1 cellular context compared by ENCODE assay signal in the genomic region with DNA sequence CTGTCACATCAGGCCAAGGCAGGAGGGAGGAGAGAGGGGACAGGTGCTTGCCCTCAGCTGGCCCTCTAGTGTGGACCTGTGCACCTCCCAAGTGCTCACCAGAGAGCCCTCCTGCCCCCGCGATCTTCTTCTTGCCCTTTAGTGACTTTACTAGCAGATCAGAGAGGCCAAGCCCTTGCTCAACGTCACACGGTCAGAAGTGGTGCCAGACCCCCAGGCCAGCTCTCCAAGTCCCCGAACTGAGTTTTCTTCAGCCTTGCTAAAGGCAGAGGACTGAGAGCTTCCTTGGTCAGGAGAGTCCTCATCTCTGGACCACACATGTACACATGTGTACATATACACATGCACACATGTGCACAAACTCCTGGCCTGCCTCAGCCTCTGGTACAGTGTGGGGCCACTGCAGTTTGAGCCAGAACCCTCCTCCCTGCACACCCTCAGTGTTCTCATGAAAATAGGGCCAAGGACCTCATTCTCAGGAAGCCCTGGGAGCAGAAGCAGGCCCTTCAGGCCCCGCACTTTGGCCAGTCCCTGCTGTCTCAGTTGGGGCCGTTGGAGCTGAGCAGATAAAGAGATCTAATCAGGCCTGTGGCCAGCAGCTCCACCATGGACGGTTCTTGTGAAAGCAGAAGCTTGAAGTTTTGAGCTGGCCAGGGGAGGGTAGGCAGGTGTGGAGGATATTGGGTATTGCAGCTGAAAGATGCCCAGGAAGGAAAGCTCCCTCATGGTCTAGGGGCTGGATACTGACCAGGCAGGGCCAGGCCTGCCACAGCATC.
A peak's percentile ranks its signal among the peaks of the same experiment; 100 is the strongest.
TF ChIP-seq lines count a peak whose summit lies in the region.

No MANE protein-coding gene starts in this region.

TF ChIP-seq in K562, 482 proteins besides CTCF, POLR2A, EP300 and RAD21 (continued from another document and continues in another):
- TF ChIP-seq, protein P1, sequence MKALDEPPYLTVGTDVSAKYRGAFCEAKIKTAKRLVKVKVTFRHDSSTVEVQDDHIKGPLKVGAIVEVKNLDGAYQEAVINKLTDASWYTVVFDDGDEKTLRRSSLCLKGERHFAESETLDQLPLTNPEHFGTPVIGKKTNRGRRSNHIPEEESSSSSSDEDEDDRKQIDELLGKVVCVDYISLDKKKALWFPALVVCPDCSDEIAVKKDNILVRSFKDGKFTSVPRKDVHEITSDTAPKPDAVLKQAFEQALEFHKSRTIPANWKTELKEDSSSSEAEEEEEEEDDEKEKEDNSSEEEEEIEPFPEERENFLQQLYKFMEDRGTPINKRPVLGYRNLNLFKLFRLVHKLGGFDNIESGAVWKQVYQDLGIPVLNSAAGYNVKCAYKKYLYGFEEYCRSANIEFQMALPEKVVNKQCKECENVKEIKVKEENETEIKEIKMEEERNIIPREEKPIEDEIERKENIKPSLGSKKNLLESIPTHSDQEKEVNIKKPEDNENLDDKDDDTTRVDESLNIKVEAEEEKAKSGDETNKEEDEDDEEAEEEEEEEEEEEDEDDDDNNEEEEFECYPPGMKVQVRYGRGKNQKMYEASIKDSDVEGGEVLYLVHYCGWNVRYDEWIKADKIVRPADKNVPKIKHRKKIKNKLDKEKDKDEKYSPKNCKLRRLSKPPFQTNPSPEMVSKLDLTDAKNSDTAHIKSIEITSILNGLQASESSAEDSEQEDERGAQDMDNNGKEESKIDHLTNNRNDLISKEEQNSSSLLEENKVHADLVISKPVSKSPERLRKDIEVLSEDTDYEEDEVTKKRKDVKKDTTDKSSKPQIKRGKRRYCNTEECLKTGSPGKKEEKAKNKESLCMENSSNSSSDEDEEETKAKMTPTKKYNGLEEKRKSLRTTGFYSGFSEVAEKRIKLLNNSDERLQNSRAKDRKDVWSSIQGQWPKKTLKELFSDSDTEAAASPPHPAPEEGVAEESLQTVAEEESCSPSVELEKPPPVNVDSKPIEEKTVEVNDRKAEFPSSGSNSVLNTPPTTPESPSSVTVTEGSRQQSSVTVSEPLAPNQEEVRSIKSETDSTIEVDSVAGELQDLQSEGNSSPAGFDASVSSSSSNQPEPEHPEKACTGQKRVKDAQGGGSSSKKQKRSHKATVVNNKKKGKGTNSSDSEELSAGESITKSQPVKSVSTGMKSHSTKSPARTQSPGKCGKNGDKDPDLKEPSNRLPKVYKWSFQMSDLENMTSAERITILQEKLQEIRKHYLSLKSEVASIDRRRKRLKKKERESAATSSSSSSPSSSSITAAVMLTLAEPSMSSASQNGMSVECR (CRISPR knock-in tag; IDR thresholded peaks at IDR 0.05): no peak
- TF ChIP-seq ZFP36 (IDR thresholded peaks at IDR 0.05; ENCODE audit: low read depth, low read length, partially characterized antibody) (peak; percentile 19), ZKSCAN8 (CRISPR knock-in tag; IDR thresholded peaks at IDR 0.05) (no peak), COPS2 (conservative IDR thresholded peaks at IDR 0.05) (no peak), ESRRB (CRISPR knock-in tag; IDR thresholded peaks at IDR 0.05; ENCODE audit: borderline replicate concordance) (no peak), RB1 (IDR thresholded peaks at IDR 0.05; ENCODE audit: low read depth) (no peak), ZBTB17 (CRISPR knock-in tag; IDR thresholded peaks at IDR 0.05) (peak; percentile 78; the same call in 1 of the 2 replicates), CBX1 (IDR thresholded peaks at IDR 0.05; ENCODE audit: low read depth) (0 out of 2 replicates have a peak, but pooled peaks have one; percentile 31), CEBPB (tag; IDR thresholded peaks at IDR 0.05) (0 out of 2 replicates have a peak, but pooled peaks have one; percentile 15), FOXJ3 (CRISPR knock-in tag; IDR thresholded peaks at IDR 0.05) (no peak), PTTG1 (tag; IDR thresholded peaks at IDR 0.05; ENCODE audit: low read depth) (no peak), KLF1 (tag; IDR thresholded peaks at IDR 0.05) (no peak), RBM14 (IDR thresholded peaks at IDR 0.05; ENCODE audit: borderline replicate concordance, insufficient read depth, low read depth, low read length) (no peak), ELF2 (CRISPR knock-in tag; IDR thresholded peaks at IDR 0.05) (0 out of 2 replicates have a peak, but pooled peaks have one; percentile 16), TEAD4 (IDR thresholded peaks at IDR 0.05; ENCODE audit: low read length) (no peak; the same call in 1 of the 2 replicates), TEAD4 (CRISPR knock-in tag; IDR thresholded peaks at IDR 0.05; ENCODE audit: borderline replicate concordance) (no peak), ZNF699 (CRISPR knock-in tag; IDR thresholded peaks at IDR 0.05; ENCODE audit: insufficient replicate concordance) (no peak), SMAD3 (CRISPR knock-in tag; conservative IDR thresholded peaks at IDR 0.05) (peak; percentile 80; the same call in 1 of the 2 replicates), MTA3 (IDR thresholded peaks at IDR 0.05; ENCODE audit: borderline replicate concordance) (no peak; the same call in 1 of the 2 replicates), PTBP1 (IDR thresholded peaks at IDR 0.05; ENCODE audit: low read depth, low read length) (no peak), FOSL1 (tag; conservative IDR thresholded peaks at IDR 0.05) (0 out of 2 replicates have a peak, but pooled peaks have one; percentile 10)
- TF ChIP-seq, protein P2, sequence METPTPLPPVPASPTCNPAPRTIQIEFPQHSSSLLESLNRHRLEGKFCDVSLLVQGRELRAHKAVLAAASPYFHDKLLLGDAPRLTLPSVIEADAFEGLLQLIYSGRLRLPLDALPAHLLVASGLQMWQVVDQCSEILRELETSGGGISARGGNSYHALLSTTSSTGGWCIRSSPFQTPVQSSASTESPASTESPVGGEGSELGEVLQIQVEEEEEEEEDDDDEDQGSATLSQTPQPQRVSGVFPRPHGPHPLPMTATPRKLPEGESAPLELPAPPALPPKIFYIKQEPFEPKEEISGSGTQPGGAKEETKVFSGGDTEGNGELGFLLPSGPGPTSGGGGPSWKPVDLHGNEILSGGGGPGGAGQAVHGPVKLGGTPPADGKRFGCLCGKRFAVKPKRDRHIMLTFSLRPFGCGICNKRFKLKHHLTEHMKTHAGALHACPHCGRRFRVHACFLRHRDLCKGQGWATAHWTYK (CRISPR knock-in tag; IDR thresholded peaks at IDR 0.05): peak; percentile 88; the same call in 1 of the 2 replicates
- TF ChIP-seq, protein P3, sequence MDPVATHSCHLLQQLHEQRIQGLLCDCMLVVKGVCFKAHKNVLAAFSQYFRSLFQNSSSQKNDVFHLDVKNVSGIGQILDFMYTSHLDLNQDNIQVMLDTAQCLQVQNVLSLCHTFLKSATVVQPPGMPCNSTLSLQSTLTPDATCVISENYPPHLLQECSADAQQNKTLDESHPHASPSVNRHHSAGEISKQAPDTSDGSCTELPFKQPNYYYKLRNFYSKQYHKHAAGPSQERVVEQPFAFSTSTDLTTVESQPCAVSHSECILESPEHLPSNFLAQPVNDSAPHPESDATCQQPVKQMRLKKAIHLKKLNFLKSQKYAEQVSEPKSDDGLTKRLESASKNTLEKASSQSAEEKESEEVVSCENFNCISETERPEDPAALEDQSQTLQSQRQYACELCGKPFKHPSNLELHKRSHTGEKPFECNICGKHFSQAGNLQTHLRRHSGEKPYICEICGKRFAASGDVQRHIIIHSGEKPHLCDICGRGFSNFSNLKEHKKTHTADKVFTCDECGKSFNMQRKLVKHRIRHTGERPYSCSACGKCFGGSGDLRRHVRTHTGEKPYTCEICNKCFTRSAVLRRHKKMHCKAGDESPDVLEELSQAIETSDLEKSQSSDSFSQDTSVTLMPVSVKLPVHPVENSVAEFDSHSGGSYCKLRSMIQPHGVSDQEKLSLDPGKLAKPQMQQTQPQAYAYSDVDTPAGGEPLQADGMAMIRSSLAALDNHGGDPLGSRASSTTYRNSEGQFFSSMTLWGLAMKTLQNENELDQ (CRISPR knock-in tag; IDR thresholded peaks at IDR 0.05; ENCODE audit: borderline replicate concordance): no peak
- TF ChIP-seq, protein P4, sequence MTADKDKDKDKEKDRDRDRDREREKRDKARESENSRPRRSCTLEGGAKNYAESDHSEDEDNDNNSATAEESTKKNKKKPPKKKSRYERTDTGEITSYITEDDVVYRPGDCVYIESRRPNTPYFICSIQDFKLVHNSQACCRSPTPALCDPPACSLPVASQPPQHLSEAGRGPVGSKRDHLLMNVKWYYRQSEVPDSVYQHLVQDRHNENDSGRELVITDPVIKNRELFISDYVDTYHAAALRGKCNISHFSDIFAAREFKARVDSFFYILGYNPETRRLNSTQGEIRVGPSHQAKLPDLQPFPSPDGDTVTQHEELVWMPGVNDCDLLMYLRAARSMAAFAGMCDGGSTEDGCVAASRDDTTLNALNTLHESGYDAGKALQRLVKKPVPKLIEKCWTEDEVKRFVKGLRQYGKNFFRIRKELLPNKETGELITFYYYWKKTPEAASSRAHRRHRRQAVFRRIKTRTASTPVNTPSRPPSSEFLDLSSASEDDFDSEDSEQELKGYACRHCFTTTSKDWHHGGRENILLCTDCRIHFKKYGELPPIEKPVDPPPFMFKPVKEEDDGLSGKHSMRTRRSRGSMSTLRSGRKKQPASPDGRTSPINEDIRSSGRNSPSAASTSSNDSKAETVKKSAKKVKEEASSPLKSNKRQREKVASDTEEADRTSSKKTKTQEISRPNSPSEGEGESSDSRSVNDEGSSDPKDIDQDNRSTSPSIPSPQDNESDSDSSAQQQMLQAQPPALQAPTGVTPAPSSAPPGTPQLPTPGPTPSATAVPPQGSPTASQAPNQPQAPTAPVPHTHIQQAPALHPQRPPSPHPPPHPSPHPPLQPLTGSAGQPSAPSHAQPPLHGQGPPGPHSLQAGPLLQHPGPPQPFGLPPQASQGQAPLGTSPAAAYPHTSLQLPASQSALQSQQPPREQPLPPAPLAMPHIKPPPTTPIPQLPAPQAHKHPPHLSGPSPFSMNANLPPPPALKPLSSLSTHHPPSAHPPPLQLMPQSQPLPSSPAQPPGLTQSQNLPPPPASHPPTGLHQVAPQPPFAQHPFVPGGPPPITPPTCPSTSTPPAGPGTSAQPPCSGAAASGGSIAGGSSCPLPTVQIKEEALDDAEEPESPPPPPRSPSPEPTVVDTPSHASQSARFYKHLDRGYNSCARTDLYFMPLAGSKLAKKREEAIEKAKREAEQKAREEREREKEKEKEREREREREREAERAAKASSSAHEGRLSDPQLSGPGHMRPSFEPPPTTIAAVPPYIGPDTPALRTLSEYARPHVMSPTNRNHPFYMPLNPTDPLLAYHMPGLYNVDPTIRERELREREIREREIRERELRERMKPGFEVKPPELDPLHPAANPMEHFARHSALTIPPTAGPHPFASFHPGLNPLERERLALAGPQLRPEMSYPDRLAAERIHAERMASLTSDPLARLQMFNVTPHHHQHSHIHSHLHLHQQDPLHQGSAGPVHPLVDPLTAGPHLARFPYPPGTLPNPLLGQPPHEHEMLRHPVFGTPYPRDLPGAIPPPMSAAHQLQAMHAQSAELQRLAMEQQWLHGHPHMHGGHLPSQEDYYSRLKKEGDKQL (CRISPR knock-in tag; IDR thresholded peaks at IDR 0.05; ENCODE audit: borderline replicate concordance): no peak
- TF ChIP-seq, protein P5, sequence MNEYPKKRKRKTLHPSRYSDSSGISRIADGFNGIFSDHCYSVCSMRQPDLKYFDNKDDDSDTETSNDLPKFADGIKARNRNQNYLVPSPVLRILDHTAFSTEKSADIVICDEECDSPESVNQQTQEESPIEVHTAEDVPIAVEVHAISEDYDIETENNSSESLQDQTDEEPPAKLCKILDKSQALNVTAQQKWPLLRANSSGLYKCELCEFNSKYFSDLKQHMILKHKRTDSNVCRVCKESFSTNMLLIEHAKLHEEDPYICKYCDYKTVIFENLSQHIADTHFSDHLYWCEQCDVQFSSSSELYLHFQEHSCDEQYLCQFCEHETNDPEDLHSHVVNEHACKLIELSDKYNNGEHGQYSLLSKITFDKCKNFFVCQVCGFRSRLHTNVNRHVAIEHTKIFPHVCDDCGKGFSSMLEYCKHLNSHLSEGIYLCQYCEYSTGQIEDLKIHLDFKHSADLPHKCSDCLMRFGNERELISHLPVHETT (CRISPR knock-in tag; conservative IDR thresholded peaks at IDR 0.05 in 1 of 2, IDR thresholded peaks at IDR 0.05 in 1 of 2): peak in 1 of 2 experiments; percentile 89; a peak in 2 of 4 replicates
- TF ChIP-seq, protein P6, sequence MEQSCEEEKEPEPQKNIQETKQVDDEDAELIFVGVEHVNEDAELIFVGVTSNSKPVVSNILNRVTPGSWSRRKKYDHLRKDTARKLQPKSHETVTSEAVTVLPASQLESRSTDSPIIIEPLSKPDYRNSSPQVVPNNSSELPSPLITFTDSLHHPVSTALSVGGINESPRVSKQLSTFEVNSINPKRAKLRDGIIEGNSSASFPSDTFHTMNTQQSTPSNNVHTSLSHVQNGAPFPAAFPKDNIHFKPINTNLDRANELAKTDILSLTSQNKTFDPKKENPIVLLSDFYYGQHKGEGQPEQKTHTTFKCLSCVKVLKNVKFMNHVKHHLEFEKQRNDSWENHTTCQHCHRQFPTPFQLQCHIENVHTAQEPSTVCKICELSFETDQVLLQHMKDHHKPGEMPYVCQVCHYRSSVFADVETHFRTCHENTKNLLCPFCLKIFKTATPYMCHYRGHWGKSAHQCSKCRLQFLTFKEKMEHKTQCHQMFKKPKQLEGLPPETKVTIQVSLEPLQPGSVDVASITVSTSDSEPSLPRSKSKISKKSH (CRISPR knock-in tag; IDR thresholded peaks at IDR 0.05): no peak
- TF ChIP-seq, protein P7, sequence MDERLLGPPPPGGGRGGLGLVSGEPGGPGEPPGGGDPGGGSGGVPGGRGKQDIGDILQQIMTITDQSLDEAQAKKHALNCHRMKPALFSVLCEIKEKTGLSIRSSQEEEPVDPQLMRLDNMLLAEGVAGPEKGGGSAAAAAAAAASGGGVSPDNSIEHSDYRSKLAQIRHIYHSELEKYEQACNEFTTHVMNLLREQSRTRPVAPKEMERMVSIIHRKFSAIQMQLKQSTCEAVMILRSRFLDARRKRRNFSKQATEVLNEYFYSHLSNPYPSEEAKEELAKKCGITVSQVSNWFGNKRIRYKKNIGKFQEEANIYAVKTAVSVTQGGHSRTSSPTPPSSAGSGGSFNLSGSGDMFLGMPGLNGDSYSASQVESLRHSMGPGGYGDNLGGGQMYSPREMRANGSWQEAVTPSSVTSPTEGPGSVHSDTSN (CRISPR knock-in tag; IDR thresholded peaks at IDR 0.05; ENCODE audit: low read depth): no peak
- TF ChIP-seq, protein P7 (tag; conservative IDR thresholded peaks at IDR 0.05; ENCODE audit: low read depth): no peak
